Comparison of ENCODE assay signal across 7 cellular contexts in genomic region chr9:113764572-113764971, GRCh38.
"Had no signal": no experiment of that assay in that cellular context is flagged by ENCODE, and none has a peak within 500 bp of the region (broad histone marks: within the 10 kb centered on the region; RNA-seq: fewer than 3 reads in every experiment).

No MANE protein-coding gene starts in this region.

- H3K4me2 ChIP-seq: KMS-11 had no signal

- ATAC-seq: K562 had no signal

- H3K27ac ChIP-seq: HL-60, KMS-11 had no signal

- H3K4me3 ChIP-seq: K562 had no signal

- FAIRE-seq: HTR-8/SVneo, K562 had no signal

- DNase-seq: IMR-90, KBM-7, KG1 had no signal

- H3K9ac ChIP-seq: KMS-11 had no signal
